Comparison of ENCODE assay signal across 30 cellular contexts in genomic region chr1:233208687-233209086, GRCh38.
"Had no signal": no experiment of that assay in that cellular context is flagged by ENCODE, and none has a peak within 500 bp of the region (broad histone marks: within the 10 kb centered on the region; RNA-seq: fewer than 3 reads in every experiment).

No MANE protein-coding gene starts in this region.

- H3K4me1 ChIP-seq: esophagus squamous epithelium had no signal

- H3K9me3 ChIP-seq: esophagus squamous epithelium had no signal

- H3K27me3 ChIP-seq: brain microvascular endothelial cell, esophagus squamous epithelium had no signal

- DNase-seq: activated CD4-positive, alpha-beta memory T cell treated with anti-CD3 and anti-CD28 coated beads, Interleukin-2, amount 10 ng/mL, durations not matched to agents 7 days and 5 days; activated CD4-positive, alpha-beta T cell treated with anti-CD3 and anti-CD28 coated beads for 1 hour; activated CD4-positive, alpha-beta T cell treated with anti-CD3 and anti-CD28 coated beads for 4 hours; activated CD4-positive, alpha-beta T cell treated with anti-CD3 and anti-CD28 coated beads, Interleukin-2, amount 10 ng/mL, durations not matched to agents 7 days and 5 days; activated CD4-positive, alpha-beta T cell treated with anti-CD3 and anti-CD28 coated beads, Interleukin-2, amount 50 U/mL, for 4 hours; activated CD8-positive, alpha-beta memory T cell treated with anti-CD3 and anti-CD28 coated beads, Interleukin-2, amount 50 U/mL, for 48 hours; activated gamma-delta T cell; activated naive CD4-positive, alpha-beta T cell; activated naive CD4-positive, alpha-beta T cell treated with anti-CD3 and anti-CD28 coated beads, Interleukin-2, amount 10 ng/mL, durations not matched to agents 7 days and 5 days; activated naive CD8-positive, alpha-beta T cell treated with anti-CD3 and anti-CD28 coated beads, Interleukin-2, amount 10 ng/mL, durations not matched to agents 7 days and 5 days; activated T-cell treated with anti-CD3 and anti-CD28 coated beads for 4 hours; activated T-cell treated with anti-CD3 and anti-CD28 coated beads, Interleukin-2, amount 50 U/mL, for 24 hours; activated T-cell treated with anti-CD3 and anti-CD28 coated beads, Interleukin-2, amount 50 U/mL, for 72 hours; brain microvascular endothelial cell; cortex of kidney; dermis blood vessel endothelial cell; effector CD4-positive, alpha-beta T cell; effector memory CD8-positive, alpha-beta T cell; esophagus squamous epithelium; foreskin melanocyte; head of caudate nucleus; T-helper 2 cell had no signal

- H3K9me3 Mint-ChIP-seq: activated CD4-positive, alpha-beta memory T cell treated with anti-CD3 and anti-CD28 coated beads, Interleukin-2, amount 10 ng/mL, durations not matched to agents 7 days and 5 days; activated CD4-positive, alpha-beta T cell treated with anti-CD3 and anti-CD28 coated beads, Interleukin-2, amount 10 ng/mL, durations not matched to agents 7 days and 5 days; activated naive CD4-positive, alpha-beta T cell treated with anti-CD3 and anti-CD28 coated beads, Interleukin-2, amount 10 ng/mL, durations not matched to agents 7 days and 5 days; activated naive CD4-positive, alpha-beta T cell treated with anti-CD3 and anti-CD28 coated beads, Interleukin-2, amount 50 U/mL, for 72 hours; activated naive CD8-positive, alpha-beta T cell treated with anti-CD3 and anti-CD28 coated beads, Interleukin-2, amount 10 ng/mL, durations not matched to agents 7 days and 5 days; activated T-cell treated with anti-CD3 and anti-CD28 coated beads, Interleukin-2, amount 50 U/mL, for 24 hours; activated T-cell treated with anti-CD3 and anti-CD28 coated beads, Interleukin-2, amount 50 U/mL, for 72 hours; central memory CD8-positive, alpha-beta T cell; effector memory CD8-positive, alpha-beta T cell; WTC11 had no signal

- H3K4me1 Mint-ChIP-seq: activated CD4-positive, alpha-beta memory T cell treated with anti-CD3 and anti-CD28 coated beads, Interleukin-2, amount 10 ng/mL, durations not matched to agents 7 days and 5 days; activated CD4-positive, alpha-beta T cell treated with anti-CD3 and anti-CD28 coated beads, Interleukin-2, amount 10 ng/mL, durations not matched to agents 7 days and 5 days; activated naive CD4-positive, alpha-beta T cell treated with anti-CD3 and anti-CD28 coated beads, Interleukin-2, amount 10 ng/mL, durations not matched to agents 7 days and 5 days; activated naive CD8-positive, alpha-beta T cell treated with anti-CD3 and anti-CD28 coated beads, Interleukin-2, amount 10 ng/mL, durations not matched to agents 7 days and 5 days; central memory CD8-positive, alpha-beta T cell; WTC11 had no signal

- H3K4me3 ChIP-seq: esophagus squamous epithelium had no signal

- ATAC-seq: activated naive CD4-positive, alpha-beta T cell treated with anti-CD3 and anti-CD28 coated beads, Interleukin-2, amount 50 U/mL, for 72 hours; activated T-cell treated with anti-CD3 and anti-CD28 coated beads, Interleukin-2, amount 50 U/mL, for 72 hours; effector memory CD8-positive, alpha-beta T cell; WTC11 had no signal

- H3K4me3 Mint-ChIP-seq: activated CD4-positive, alpha-beta memory T cell treated with anti-CD3 and anti-CD28 coated beads, Interleukin-2, amount 10 ng/mL, durations not matched to agents 7 days and 5 days; activated CD4-positive, alpha-beta T cell treated with anti-CD3 and anti-CD28 coated beads, Interleukin-2, amount 10 ng/mL, durations not matched to agents 7 days and 5 days; activated naive CD4-positive, alpha-beta T cell treated with anti-CD3 and anti-CD28 coated beads, Interleukin-2, amount 10 ng/mL, durations not matched to agents 7 days and 5 days; activated naive CD8-positive, alpha-beta T cell treated with anti-CD3 and anti-CD28 coated beads, Interleukin-2, amount 10 ng/mL, durations not matched to agents 7 days and 5 days; activated T-cell treated with anti-CD3 and anti-CD28 coated beads, Interleukin-2, amount 50 U/mL, for 24 hours; activated T-cell treated with anti-CD3 and anti-CD28 coated beads, Interleukin-2, amount 50 U/mL, for 72 hours; central memory CD8-positive, alpha-beta T cell; effector memory CD8-positive, alpha-beta T cell; WTC11 had no signal

- H3K27ac ChIP-seq: brain microvascular endothelial cell, epithelial cell of prostate, esophagus squamous epithelium, VCaP had no signal

- H3K27me3 Mint-ChIP-seq: activated CD4-positive, alpha-beta memory T cell treated with anti-CD3 and anti-CD28 coated beads, Interleukin-2, amount 10 ng/mL, durations not matched to agents 7 days and 5 days; activated CD4-positive, alpha-beta T cell treated with anti-CD3 and anti-CD28 coated beads, Interleukin-2, amount 10 ng/mL, durations not matched to agents 7 days and 5 days; activated naive CD4-positive, alpha-beta T cell treated with anti-CD3 and anti-CD28 coated beads, Interleukin-2, amount 10 ng/mL, durations not matched to agents 7 days and 5 days; activated naive CD8-positive, alpha-beta T cell treated with anti-CD3 and anti-CD28 coated beads, Interleukin-2, amount 10 ng/mL, durations not matched to agents 7 days and 5 days; activated T-cell treated with anti-CD3 and anti-CD28 coated beads, Interleukin-2, amount 50 U/mL, for 24 hours; central memory CD8-positive, alpha-beta T cell; effector memory CD8-positive, alpha-beta T cell had no signal

- FAIRE-seq: astrocyte, bronchial epithelial cell, endothelial cell of umbilical vein had no signal

- H3K27ac Mint-ChIP-seq: activated CD4-positive, alpha-beta memory T cell treated with anti-CD3 and anti-CD28 coated beads, Interleukin-2, amount 10 ng/mL, durations not matched to agents 7 days and 5 days; activated CD4-positive, alpha-beta T cell treated with anti-CD3 and anti-CD28 coated beads, Interleukin-2, amount 10 ng/mL, durations not matched to agents 7 days and 5 days; activated naive CD4-positive, alpha-beta T cell treated with anti-CD3 and anti-CD28 coated beads, Interleukin-2, amount 10 ng/mL, durations not matched to agents 7 days and 5 days; activated naive CD8-positive, alpha-beta T cell treated with anti-CD3 and anti-CD28 coated beads, Interleukin-2, amount 10 ng/mL, durations not matched to agents 7 days and 5 days; activated T-cell treated with anti-CD3 and anti-CD28 coated beads, Interleukin-2, amount 50 U/mL, for 24 hours; activated T-cell treated with anti-CD3 and anti-CD28 coated beads, Interleukin-2, amount 50 U/mL, for 72 hours; effector memory CD8-positive, alpha-beta T cell; WTC11 had no signal

- H3K36me3 ChIP-seq: brain microvascular endothelial cell, esophagus squamous epithelium had no signal
